8 cellular contexts compared by ENCODE assay signal in the genomic region with DNA sequence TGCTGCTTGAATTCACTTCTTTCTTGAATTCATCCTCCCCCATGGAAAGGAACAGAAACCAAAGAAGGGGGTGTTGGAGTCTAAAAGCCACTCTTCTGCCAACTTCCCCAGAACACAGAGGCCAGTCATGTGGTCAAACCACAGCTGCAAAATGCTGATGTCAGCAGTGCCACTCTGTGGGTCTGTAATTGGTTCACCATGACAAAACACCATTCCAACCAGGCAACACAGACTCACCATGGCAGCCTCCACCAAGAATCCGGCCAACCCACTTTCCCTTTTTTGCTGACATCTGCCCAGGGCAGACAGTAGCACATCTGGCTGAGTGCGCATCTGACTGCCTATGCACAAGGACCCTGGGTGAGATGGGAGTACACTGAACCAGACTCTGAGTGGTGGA. TPM values are rescaled to one million over a fixed set of nuclear protein-coding genes. Genes with fewer than 3 reads are reported as not detected.
DNase-seq lines count a peak whose midpoint lies in the region; ATAC-seq and TF ChIP-seq lines count a peak whose summit lies in the region.

No MANE protein-coding gene starts in this region.

- dilution Hi-C loops in IMR-90 (cut with HindIII; ENCODE audit: low sequenced_read_pairs, unreplicated experiment) = no loop called here

- peak overlapping the region; percentile 55; the same call in 1 of the 2 replicates for H3K14ac ChIP-seq in IMR-90 (replicated peaks; ENCODE audit: low read depth, low read length)

- peak overlapping the region; percentile 44; the same call in 1 of the 2 replicates for H3K23ac ChIP-seq in IMR-90 (ENCODE audit: low read depth, low read length)

- no peak overlapping the region for H3K56ac ChIP-seq in IMR-90 (ENCODE audit: extremely low read depth, insufficient read depth, low read length)

- peak overlapping the region; percentile 14; the same call in 1 of the 2 replicates for H2AK5ac ChIP-seq in IMR-90 (ENCODE audit: low read depth, low read length)

- H3K27me3 ChIP-seq in IMR-90 (ENCODE audit: control insufficient read depth, insufficient read depth, low read length) = no peaks in the 10 kb centered on the region
- no peaks in the 10 kb centered on the region for H3K27me3 ChIP-seq in right atrium auricular region

- peak overlapping the region; percentile 71 for H2AK9ac ChIP-seq in IMR-90 (replicated peaks; ENCODE audit: low read depth, low read length, poor library complexity)

- H3K9ac ChIP-seq in IMR-90 (ENCODE audit: low read depth, low read length) = no peak overlapping the region

- H3K4me3 ChIP-seq in IMR-90 (ENCODE audit: insufficient read depth, low read depth, low read length) (no peak overlapping the region), right atrium auricular region (no peak overlapping the region)

- no peak overlapping the region for H2BK5ac ChIP-seq in IMR-90 (ENCODE audit: low read depth, low read length, poor library complexity, severe bottlenecking)

- H3K4me2 ChIP-seq in IMR-90 (ENCODE audit: low read depth, low read length) = no peak overlapping the region

- no peak for TF ChIP-seq RAD21 in IMR-90 (IDR thresholded peaks at IDR 0.05; ENCODE audit: low read length)

- POLR2A ChIA-PET in IMR-90 (lab: Charles Lee; ENCODE audit: unreplicated experiment) = no interaction called here

- no TSS peak for BruUV-seq in IMR-90 (replicated peaks; lab: Mats Ljungman, UMichigan)

- intact Hi-C loops in IMR-90 (cut with micrococcal nuclease) = no loop called here

- H3K9me1 ChIP-seq in IMR-90 (ENCODE audit: insufficient read depth, low read length) = peaks cover 9% of the 10 kb centered on the region; the same call in 1 of the 2 replicates

- in situ Hi-C loops in IMR-90 (cut with MboI; ENCODE audit: low sequenced_read_pairs) = no loop called here

- ATAC-seq in IMR-90 (ENCODE audit: low read depth) = no peak

- 0 out of 3 replicates have a peak overlapping the region, but pooled peaks have one; percentile 14 for H2BK15ac ChIP-seq in IMR-90 (ENCODE audit: low read depth, low read length)

- H2BK20ac ChIP-seq in IMR-90 (ENCODE audit: low read depth, low read length) = no peak overlapping the region

- 0 out of 2 replicates have a peak, but pooled peaks cover 3% of the 10 kb centered on the region for H4K20me1 ChIP-seq in IMR-90 (ENCODE audit: insufficient read depth, low read length)

- TF ChIP-seq POLR2A in IMR-90 (IDR thresholded peaks at IDR 0.05; ENCODE audit: low read depth, low read length) = no peak

- H3K36me3 ChIP-seq in IMR-90 (ENCODE audit: control insufficient read depth, insufficient read depth, low read length) = no peaks in the 10 kb centered on the region
- H3K36me3 ChIP-seq in right atrium auricular region = no peaks in the 10 kb centered on the region

- TF ChIP-seq CTCF in IMR-90 (conservative IDR thresholded peaks at IDR 0.05; ENCODE audit: low read depth, low read length) = no peak
- no peak for TF ChIP-seq CTCF in right atrium auricular region (IDR thresholded peaks at IDR 0.05)

- DNase-seq in NCI-H510A treated with DMSO at 0.1 percent for 48 hours (lab: John Stamatoyannopoulos, UW) (peak; percentile 24), NCI-H510A (lab: John Stamatoyannopoulos, UW) (no peak), IMR-90 (peak; percentile 32), right atrium auricular region (ENCODE audit: low spot score) (peak; percentile 65), substantia nigra (lab: John Stamatoyannopoulos, UW) (peak in 45 of 49 donors; percentile 7 to 88 (median 57)), dermis blood vessel endothelial cell (no peak)
- peak; percentile 16 for DNase-seq in activated CD8-positive, alpha-beta memory T cell treated with anti-CD3 and anti-CD28 coated beads, Interleukin-2, amount 50 U/mL, for 1 hour (ENCODE audit: extremely low read depth)
- no peak for DNase-seq in activated CD4-positive, CD25-positive, alpha-beta regulatory T cell treated with anti-CD3 and anti-CD28 coated beads, Interleukin-2, amount 50 U/mL, for 72 hours

- no peak overlapping the region for H4K5ac ChIP-seq in IMR-90 (ENCODE audit: low read depth, low read length)

- H3K4me1 ChIP-seq in IMR-90 (ENCODE audit: control insufficient read depth, insufficient read depth, low read length) (peaks cover 12% of the 10 kb centered on the region), right atrium auricular region (no peaks in the 10 kb centered on the region)

- H3K4ac ChIP-seq in IMR-90 (ENCODE audit: low read depth, low read length) = peak overlapping the region; percentile 65

- peak overlapping the region; percentile 11; the same call in 1 of the 2 replicates for H4K91ac ChIP-seq in IMR-90 (ENCODE audit: insufficient read depth, low read depth, low read length)

- H4K8ac ChIP-seq in IMR-90 (ENCODE audit: low read depth in 2 of 2, low read length in 2 of 2) = peak overlapping the region in 1 of 2 experiments; percentile 12; a peak in 1 of 4 replicates

- no peak overlapping the region for H2BK120ac ChIP-seq in IMR-90 (ENCODE audit: low read depth, low read length)

- no peak overlapping the region for H3K27ac ChIP-seq in IMR-90 (ENCODE audit: insufficient read depth, low read length)
- H3K27ac ChIP-seq in right atrium auricular region = no peak overlapping the region
- H3K27ac ChIP-seq in substantia nigra (ENCODE audit: low read depth, low read length, poor library complexity, severe bottlenecking) = peak overlapping the region; percentile 3

- peak overlapping the region; percentile 37; the same call in 1 of the 2 replicates for H3K18ac ChIP-seq in IMR-90 (ENCODE audit: low read depth, low read length)

- H3K9me3 ChIP-seq in IMR-90 (ENCODE audit: control insufficient read depth, insufficient read depth, low read length) = no peaks in the 10 kb centered on the region
- no peaks in the 10 kb centered on the region for H3K9me3 ChIP-seq in right atrium auricular region

- no CpG with 5 or more reads among the region's 2 CpGs for WGBS in IMR-90 (ENCODE audit: extremely low coverage in 2 of 2, insufficient read length in 1 of 2), 2 experiments

- no peak overlapping the region for H2AFZ ChIP-seq in IMR-90 (replicated peaks; ENCODE audit: low read length, poor library complexity)

- H3K79me1 ChIP-seq in IMR-90 (ENCODE audit: low read depth in 1 of 2, low read length in 2 of 2) = peaks cover 46 to 74% of the 10 kb centered on the region in 2 experiments

- CTCF ChIA-PET in IMR-90 (lab: Yijun Ruan, JAX) = no interaction called here

TF ChIP-seq in IMR-90, 13 proteins besides CTCF, POLR2A, EP300 and RAD21:
- TF ChIP-seq MAZ (IDR thresholded peaks at IDR 0.05; ENCODE audit: borderline replicate concordance, low read depth, low read length) (no peak), MAFK (IDR thresholded peaks at IDR 0.05; ENCODE audit: low read depth, low read length) (peak; percentile 96)
- TF ChIP-seq, protein P1, sequence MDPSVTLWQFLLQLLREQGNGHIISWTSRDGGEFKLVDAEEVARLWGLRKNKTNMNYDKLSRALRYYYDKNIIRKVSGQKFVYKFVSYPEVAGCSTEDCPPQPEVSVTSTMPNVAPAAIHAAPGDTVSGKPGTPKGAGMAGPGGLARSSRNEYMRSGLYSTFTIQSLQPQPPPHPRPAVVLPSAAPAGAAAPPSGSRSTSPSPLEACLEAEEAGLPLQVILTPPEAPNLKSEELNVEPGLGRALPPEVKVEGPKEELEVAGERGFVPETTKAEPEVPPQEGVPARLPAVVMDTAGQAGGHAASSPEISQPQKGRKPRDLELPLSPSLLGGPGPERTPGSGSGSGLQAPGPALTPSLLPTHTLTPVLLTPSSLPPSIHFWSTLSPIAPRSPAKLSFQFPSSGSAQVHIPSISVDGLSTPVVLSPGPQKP (IDR thresholded peaks at IDR 0.05; ENCODE audit: borderline replicate concordance, low read depth, low read length) = no peak

RNA-seq across cellular contexts. Expression of a gene that starts 16.8 kb away (rescaled TPM):
- 29.9 and 30.0 TPM in 2 replicates for total RNA-seq in IMR-90 (2012; rRNA removed)
- polyA plus RNA-seq in IMR-90 (2012; rRNA removed) = 15.4 and 18.0 TPM in 2 replicates
- polyA plus RNA-seq in IMR-90 (2012; cell fraction: cytosol; rRNA removed) = 4.0 and 4.9 TPM in 2 replicates
- 14.4 and 46.7 TPM in 2 replicates for polyA plus RNA-seq in IMR-90 (2012; cell fraction: nucleus; rRNA removed; ENCODE audit: low replicate concordance)
- total RNA-seq in right atrium auricular region = 1 to 10 TPM; 4.8 to 6.7 TPM
- total RNA-seq in dermis blood vessel endothelial cell = 25.2 and 31.8 TPM in 2 replicates

Comparison
In these comparisons a context has a peak if more than half of its experiments do, and no peak if none do; other contexts are left out.
1. DNase-seq: peak in NCI-H510A treated with DMSO at 0.1 percent for 48 hours (single experiment), IMR-90 (single experiment), activated CD8-positive, alpha-beta memory T cell treated with anti-CD3 and anti-CD28 coated beads, Interleukin-2, amount 50 U/mL, for 1 hour (single experiment), right atrium auricular region (single experiment) and substantia nigra (45 of 49); none in NCI-H510A (single experiment), dermis blood vessel endothelial cell (single experiment) and activated CD4-positive, CD25-positive, alpha-beta regulatory T cell treated with anti-CD3 and anti-CD28 coated beads, Interleukin-2, amount 50 U/mL, for 72 hours (single experiment).